ENCODE assay signal across 8 cellular contexts in the genomic region with DNA sequence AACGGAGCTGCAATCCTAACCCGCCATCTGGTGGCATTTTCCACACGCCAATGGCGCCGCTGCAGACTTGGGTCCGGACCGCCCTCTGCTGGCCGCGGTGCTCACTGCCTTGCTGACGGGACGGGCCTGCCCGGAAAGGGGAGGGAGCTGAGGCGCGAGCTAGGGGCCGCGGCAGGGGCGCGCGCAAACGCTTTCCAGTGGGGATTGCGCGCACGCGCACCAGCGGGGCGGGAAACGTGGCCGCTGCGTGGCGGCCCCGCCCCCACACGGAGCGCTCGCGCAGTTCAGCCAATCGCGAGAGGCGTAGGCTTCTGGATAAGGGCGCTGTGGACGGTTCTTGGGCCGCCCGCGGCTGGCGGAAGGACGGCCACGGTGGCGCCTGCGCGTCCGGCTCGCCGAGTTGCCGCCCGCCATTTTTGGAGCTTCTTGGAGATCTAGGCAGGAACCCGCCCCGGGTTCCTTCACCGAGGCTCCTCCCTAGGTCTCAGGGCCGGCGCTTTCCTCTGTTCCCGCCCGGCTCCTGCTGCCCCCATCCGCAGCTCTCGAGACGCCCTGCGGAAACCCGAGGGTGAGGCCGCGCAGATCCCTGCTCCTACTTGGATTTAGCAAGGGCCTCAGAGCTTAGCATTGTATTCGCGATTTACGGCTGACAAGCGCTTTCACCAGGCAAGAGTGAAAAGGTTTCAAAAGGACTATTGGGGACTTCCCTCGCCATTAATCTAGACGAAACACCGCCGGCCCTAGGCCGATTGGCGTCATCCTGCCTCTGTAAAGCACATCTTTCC. TPM values are rescaled to one million over a fixed set of nuclear protein-coding genes. Genes with fewer than 3 reads are reported as not detected.
DNase-seq lines count a peak whose midpoint lies in the region; ATAC-seq, FAIRE-seq and TF ChIP-seq lines count a peak whose summit lies in the region.

A gene (minus strand): TSS at position 52 of the 785 bp plus-strand sequence. CDS start 121,480 bp downstream, outside the sequence.

- peak; percentile 98 for DNase-seq in DMS 273 treated with DMSO at 0.1 percent for 48 hours (lab: John Stamatoyannopoulos, UW)
- peak; percentile 89 for DNase-seq in HuH-7 (ENCODE audit: low spot score)
- peak; percentile 98 for DNase-seq in activated CD8-positive, alpha-beta memory T cell treated with anti-CD3 and anti-CD28 coated beads, Interleukin-2, amount 50 U/mL, for 48 hours
- peak; percentile 99 for DNase-seq in endothelial cell of umbilical vein (ENCODE audit: low read depth, low spot score)
- DNase-seq in middle frontal gyrus (ENCODE audit: extremely low spot score, low spot score): peak; percentile 97
- DNase-seq in stimulated activated CD8-positive, alpha-beta memory T cell treated with anti-CD3 and anti-CD28 coated beads, Interleukin-2, amount 100 ng/mL, for 48 hours (ENCODE audit: low read depth in 2 of 2): peak; percentile 98 to 99

- peak within 1 kb of the TSS; percentile 85 for H3K4me3 ChIP-seq in OCI-LY1 (ENCODE audit: low read depth, low read length, poor library complexity, severe bottlenecking)
- H3K4me3 ChIP-seq in endothelial cell of umbilical vein (replicated peaks in 1 of 3; ENCODE audit: insufficient read depth in 1 of 3, low read depth in 1 of 3, low read length in 3 of 3): peak within 1 kb of the TSS; percentile 80 to 93 (median 82)

- H3K9ac ChIP-seq in OCI-LY1 (ENCODE audit: low read length): peak within 1 kb of the TSS; percentile 98
- peak within 1 kb of the TSS; percentile 99 for H3K9ac ChIP-seq in endothelial cell of umbilical vein (replicated peaks; ENCODE audit: extremely low read depth, insufficient read depth, low read length)

- H3K36me3 ChIP-seq in OCI-LY1 (ENCODE audit: insufficient read depth, low read length) (no peaks in the 10 kb centered on the region), endothelial cell of umbilical vein (ENCODE audit: control insufficient read depth in 2 of 2, extremely low read depth in 1 of 2, insufficient read depth in 2 of 2, low read length in 2 of 2) (no peaks in the 10 kb centered on the region)

- no peaks in the 10 kb centered on the region for H3K9me1 ChIP-seq in endothelial cell of umbilical vein (replicated peaks; ENCODE audit: control insufficient read depth, extremely low read depth, insufficient read depth, low read length)

- BruUV-seq in endothelial cell of umbilical vein (replicated peaks; lab: Mats Ljungman, UMichigan): no TSS peak

- TF ChIP-seq CTCF in OCI-LY1 (IDR thresholded peaks at IDR 0.05; ENCODE audit: low read length) (peak; percentile 97), endothelial cell of umbilical vein (IDR thresholded peaks at IDR 0.05; ENCODE audit: extremely low read depth in 1 of 2, insufficient read depth in 1 of 2, low read depth in 1 of 2, low read length in 2 of 2) (peak; percentile 96 to 99)

- H3K79me2 ChIP-seq in OCI-LY1 (ENCODE audit: insufficient read depth, low read length) (peaks cover 36% of the 10 kb centered on the region), endothelial cell of umbilical vein (ENCODE audit: control insufficient read depth, insufficient read depth, low read length) (peaks cover 39% of the 10 kb centered on the region)

- H3K27me3 ChIP-seq in OCI-LY1 (ENCODE audit: insufficient read depth, low read length) (no peaks in the 10 kb centered on the region), endothelial cell of umbilical vein (ENCODE audit: control insufficient read depth in 2 of 2, insufficient read depth in 2 of 2, low read length in 2 of 2) (no peaks in the 10 kb centered on the region)

- peak; percentile 83 for ATAC-seq in GM21515 (IDR thresholded peaks at IDR 0.05; ENCODE audit: unreplicated experiment)

- dilution Hi-C loops in endothelial cell of umbilical vein (cut with MboI; ENCODE audit: extremely low pct_ligation_motif_present, low sequenced_read_pairs): no loop called here

- H3K4me1 ChIP-seq in OCI-LY1 (ENCODE audit: insufficient read depth, low read length, severe bottlenecking): peaks cover 44% of the 10 kb centered on the region
- H3K4me1 ChIP-seq in endothelial cell of umbilical vein (ENCODE audit: control insufficient read depth, extremely low read depth, insufficient read depth, low read length): peaks cover 19% of the 10 kb centered on the region

- H3K4me2 ChIP-seq in OCI-LY1 (ENCODE audit: low read length) (peak within 1 kb of the TSS; percentile 83), endothelial cell of umbilical vein (ENCODE audit: insufficient read depth, low read length) (peak within 1 kb of the TSS; percentile 97)

- POLR2A ChIA-PET in endothelial cell of umbilical vein (lab: Charles Lee): interaction anchor here (0.6 to 1.7 kb wide), 20 partner anchors 62 to 683 kb away, joined by 3 to 17 read pairs (median 4); a partner anchor contains a TSS

- no peaks in the 10 kb centered on the region for H3K9me3 ChIP-seq in OCI-LY1 (ENCODE audit: low read length)
- no peaks in the 10 kb centered on the region for H3K9me3 ChIP-seq in endothelial cell of umbilical vein (replicated peaks; ENCODE audit: control insufficient read depth, insufficient read depth, low read length)

- peak; percentile 93 for FAIRE-seq in endothelial cell of umbilical vein (lab: Jason Lieb, UNC)

- CTCF ChIA-PET in endothelial cell of umbilical vein (lab: Charles Lee): interaction anchor here (0.5 to 3.9 kb wide), 151 partner anchors 8 to 1300 kb away, joined by 3 to 253 read pairs (median 5); a partner anchor contains a TSS

- TF ChIP-seq POLR2A in endothelial cell of umbilical vein (IDR thresholded peaks at IDR 0.05; ENCODE audit: low read depth, low read length): peak; percentile 84

- H3K27ac ChIP-seq in OCI-LY1 (ENCODE audit: low read depth, low read length, poor library complexity, severe bottlenecking): peak within 1 kb of the TSS; percentile 96
- peak within 1 kb of the TSS; percentile 99 for H3K27ac ChIP-seq in endothelial cell of umbilical vein (ENCODE audit: insufficient read depth, low read depth, low read length)

- no peaks in the 10 kb centered on the region for H3K9me2 ChIP-seq in OCI-LY1 (ENCODE audit: low read depth, low read length)

- H2AFZ ChIP-seq in OCI-LY1 (ENCODE audit: low read length): peak within 1 kb of the TSS; percentile 70
- peak within 1 kb of the TSS; percentile 98 for H2AFZ ChIP-seq in endothelial cell of umbilical vein (ENCODE audit: low read depth, low read length)

- intact Hi-C loops in endothelial cell of umbilical vein (cut with micrococcal nuclease): loop anchor here (1.0 to 10.0 kb wide), 12 partner anchors 66 to 677 kb away; a partner anchor contains a TSS

- H4K20me1 ChIP-seq in OCI-LY1 (ENCODE audit: insufficient read depth, low read length) (no peaks in the 10 kb centered on the region), endothelial cell of umbilical vein (replicated peaks; ENCODE audit: control insufficient read depth, extremely low read depth, insufficient read depth, low read length) (no peaks in the 10 kb centered on the region)

- no peaks in the 10 kb centered on the region for H3F3A ChIP-seq in OCI-LY1 (ENCODE audit: insufficient read depth, low read length)

TF ChIP-seq in endothelial cell of umbilical vein, 7 proteins besides CTCF, POLR2A, EP300 and RAD21:
- TF ChIP-seq, protein P1, sequence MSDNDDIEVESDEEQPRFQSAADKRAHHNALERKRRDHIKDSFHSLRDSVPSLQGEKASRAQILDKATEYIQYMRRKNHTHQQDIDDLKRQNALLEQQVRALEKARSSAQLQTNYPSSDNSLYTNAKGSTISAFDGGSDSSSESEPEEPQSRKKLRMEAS (IDR thresholded peaks at IDR 0.05; ENCODE audit: insufficient read depth, insufficient read length): peak; percentile 80
- peak; percentile 48 for TF ChIP-seq POLR2AphosphoS5 (IDR thresholded peaks at IDR 0.05; ENCODE audit: insufficient read depth, low read depth, low read length)
- TF ChIP-seq FOS (IDR thresholded peaks at IDR 0.05; ENCODE audit: borderline replicate concordance, insufficient read depth, low read length): no peak
- TF ChIP-seq EZH2 (IDR thresholded peaks at IDR 0.05; ENCODE audit: borderline replicate concordance, low read depth, low read length, severe bottlenecking): no peak
- TF ChIP-seq GATA2 (IDR thresholded peaks at IDR 0.05; ENCODE audit: insufficient read depth, insufficient read length, low read depth, low read length): no peak
- no peak for TF ChIP-seq JUN (IDR thresholded peaks at IDR 0.05; ENCODE audit: borderline replicate concordance, insufficient read depth, insufficient read length, low read depth)
- TF ChIP-seq MYC (IDR thresholded peaks at IDR 0.05; ENCODE audit: low read depth, low read length): peak; percentile 37
TF ChIP-seq in endothelial cell of umbilical vein: peak in this region for 3.

RNA-seq across cellular contexts. Expression of the gene that starts here (rescaled TPM):
- total RNA-seq in endothelial cell of umbilical vein: 40.6 and 42.1 TPM in 2 replicates
- polyA plus RNA-seq in endothelial cell of umbilical vein: 5.0 and 7.4 TPM in 2 replicates
- 10.4 and 10.6 TPM in 2 replicates for polyA plus RNA-seq in endothelial cell of umbilical vein (2011; cell fraction: cytosol; rRNA removed)
- 14.7 and 20.6 TPM in 2 replicates for polyA plus RNA-seq in endothelial cell of umbilical vein (2011; cell fraction: nucleus; rRNA removed)
- polyA plus RNA-seq in endothelial cell of umbilical vein (2012): 11.5 and 19.6 TPM in 2 replicates
- 25.5 and 27.8 TPM in 2 replicates for polyA minus RNA-seq in endothelial cell of umbilical vein
- 23.1 TPM for polyA minus RNA-seq in endothelial cell of umbilical vein (2011; cell fraction: cytosol; rRNA and poly(A)+ RNA removed)
- polyA minus RNA-seq in endothelial cell of umbilical vein (2011; cell fraction: nucleus; rRNA and poly(A)+ RNA removed): 49.6 and 68.4 TPM in 2 replicates

Comparison
In these comparisons a context has a peak if more than half of its experiments do, and no peak if none do; other contexts are left out.
1. Peak in every context shown above with its lines: DNase-seq, ATAC-seq, H3K4me3 ChIP-seq and H3K27ac ChIP-seq.